In the genomic region with DNA sequence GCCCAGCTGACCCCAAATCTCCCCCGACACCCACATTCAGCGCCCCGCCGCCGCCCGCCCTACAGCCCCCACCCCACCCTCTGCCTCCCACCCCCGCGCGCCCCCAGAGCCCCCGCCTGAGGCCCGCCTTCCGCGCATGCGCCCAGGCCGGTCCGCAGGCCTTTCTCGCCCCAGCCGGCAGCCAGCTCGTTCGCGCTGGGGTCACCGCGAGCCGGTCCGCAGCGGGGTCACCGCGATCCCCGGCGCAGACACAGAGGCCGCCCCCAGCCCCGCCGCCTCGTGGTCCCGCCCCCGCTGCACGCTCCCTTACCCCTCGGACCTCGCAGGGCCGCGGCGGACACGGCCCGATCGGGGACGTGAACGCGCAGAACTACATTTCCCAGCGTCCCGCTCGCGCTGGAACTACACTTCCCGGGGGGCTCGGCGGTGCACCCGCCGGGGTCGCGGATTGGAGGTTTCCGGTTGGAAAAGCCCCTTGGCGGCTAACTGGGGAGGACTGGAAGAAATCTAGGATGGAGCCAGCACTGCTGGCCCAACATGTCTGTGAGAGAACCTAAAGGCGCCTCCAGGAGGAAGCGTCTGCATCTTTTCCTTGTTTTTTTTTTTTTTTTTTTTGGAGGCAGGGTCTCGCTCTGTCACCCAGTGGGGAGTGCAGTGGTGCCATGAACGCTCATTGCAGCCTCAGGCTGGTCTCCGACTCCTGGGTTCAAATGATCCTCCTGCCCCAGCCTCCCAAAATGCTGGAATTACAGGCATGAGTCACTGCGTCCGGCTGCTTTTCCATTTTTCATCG, we compare ENCODE assay signal across 1 cellular context.
A peak's percentile ranks its signal among the peaks of the same experiment; 100 is the strongest.
TF ChIP-seq lines count a peak whose summit lies in the region.

A gene (minus strand): TSS at position 374 of the 793 bp plus-strand sequence. CDS start 10,671 bp downstream, outside the sequence.

TF ChIP-seq in HepG2, 621 proteins besides CTCF, POLR2A, EP300 and RAD21 (continued from another document):
- TF ChIP-seq, protein P1, sequence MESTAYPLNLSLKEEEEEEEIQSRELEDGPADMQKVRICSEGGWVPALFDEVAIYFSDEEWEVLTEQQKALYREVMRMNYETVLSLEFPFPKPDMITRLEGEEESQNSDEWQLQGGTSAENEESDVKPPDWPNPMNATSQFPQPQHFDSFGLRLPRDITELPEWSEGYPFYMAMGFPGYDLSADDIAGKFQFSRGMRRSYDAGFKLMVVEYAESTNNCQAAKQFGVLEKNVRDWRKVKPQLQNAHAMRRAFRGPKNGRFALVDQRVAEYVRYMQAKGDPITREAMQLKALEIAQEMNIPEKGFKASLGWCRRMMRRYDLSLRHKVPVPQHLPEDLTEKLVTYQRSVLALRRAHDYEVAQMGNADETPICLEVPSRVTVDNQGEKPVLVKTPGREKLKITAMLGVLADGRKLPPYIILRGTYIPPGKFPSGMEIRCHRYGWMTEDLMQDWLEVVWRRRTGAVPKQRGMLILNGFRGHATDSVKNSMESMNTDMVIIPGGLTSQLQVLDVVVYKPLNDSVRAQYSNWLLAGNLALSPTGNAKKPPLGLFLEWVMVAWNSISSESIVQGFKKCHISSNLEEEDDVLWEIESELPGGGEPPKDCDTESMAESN (CRISPR knock-in tag; conservative IDR thresholded peaks at IDR 0.05), result 0 out of 2 replicates have a peak, but pooled peaks have one; percentile 59
- TF ChIP-seq MAZ (IDR thresholded peaks at IDR 0.05; ENCODE audit: borderline replicate concordance, low read depth, low read length) (peak; percentile 71; the same call in 1 of the 2 replicates), MAZ (CRISPR knock-in tag; IDR thresholded peaks at IDR 0.05; ENCODE audit: low read depth) (peak; percentile 53; the same call in 1 of the 2 replicates), CREB1 (IDR thresholded peaks at IDR 0.05) (no peak), CREB1 (CRISPR knock-in tag; IDR thresholded peaks at IDR 0.05) (no peak; the same call in 1 of the 2 replicates), ZNF225 (CRISPR knock-in tag; IDR thresholded peaks at IDR 0.05) (0 out of 2 replicates have a peak, but pooled peaks have one; percentile 27), NCOA5 (CRISPR knock-in tag; IDR thresholded peaks at IDR 0.05) (no peak), ZNF543 (CRISPR knock-in tag; IDR thresholded peaks at IDR 0.05) (peak; percentile 90), THYN1 (CRISPR knock-in tag; IDR thresholded peaks at IDR 0.05; ENCODE audit: borderline replicate concordance, low read depth) (no peak), ZNF121 (CRISPR knock-in tag; IDR thresholded peaks at IDR 0.05) (no peak), TARDBP (CRISPR knock-in tag; IDR thresholded peaks at IDR 0.05) (peak; percentile 35; the same call in 1 of the 2 replicates), ZFP1 (CRISPR knock-in tag; IDR thresholded peaks at IDR 0.05) (no peak), HOXD1 (CRISPR knock-in tag; IDR thresholded peaks at IDR 0.05) (0 out of 2 replicates have a peak, but pooled peaks have one; percentile 39), U2AF1 (optimal IDR thresholded peaks at IDR 0.05; ENCODE audit: low read depth, low read length) (no peak), RELA (CRISPR knock-in tag; IDR thresholded peaks at IDR 0.05) (0 out of 2 replicates have a peak, but pooled peaks have one; percentile 34), ZNF180 (CRISPR knock-in tag; IDR thresholded peaks at IDR 0.05; ENCODE audit: borderline replicate concordance, low read depth) (no peak), THAP11 (CRISPR knock-in tag; IDR thresholded peaks at IDR 0.05) (peak; percentile 99), ZNF891 (CRISPR knock-in tag; IDR thresholded peaks at IDR 0.05) (no peak), ZFP90 (CRISPR knock-in tag; IDR thresholded peaks at IDR 0.05; ENCODE audit: borderline replicate concordance) (peak; percentile 62; the same call in 1 of the 2 replicates), ETV5 (CRISPR knock-in tag; IDR thresholded peaks at IDR 0.05; ENCODE audit: borderline replicate concordance) (peak; percentile 65), GABPB1 (CRISPR knock-in tag; IDR thresholded peaks at IDR 0.05) (peak; percentile 96), WIZ (CRISPR knock-in tag; IDR thresholded peaks at IDR 0.05) (0 out of 2 replicates have a peak, but pooled peaks have one; percentile 38), NFE2L1 (CRISPR knock-in tag; IDR thresholded peaks at IDR 0.05; ENCODE audit: borderline replicate concordance) (no peak), ZIK1 (CRISPR knock-in tag; IDR thresholded peaks at IDR 0.05; ENCODE audit: borderline replicate concordance, low read depth) (no peak), TAF1 (CRISPR knock-in tag; IDR thresholded peaks at IDR 0.05) (peak; percentile 57), ZFP82 (CRISPR knock-in tag; IDR thresholded peaks at IDR 0.05; ENCODE audit: borderline replicate concordance) (no peak), HOXA9 (CRISPR knock-in tag; IDR thresholded peaks at IDR 0.05; ENCODE audit: borderline replicate concordance) (peak; percentile 50; the same call in 1 of the 2 replicates)
- TF ChIP-seq, protein P2, sequence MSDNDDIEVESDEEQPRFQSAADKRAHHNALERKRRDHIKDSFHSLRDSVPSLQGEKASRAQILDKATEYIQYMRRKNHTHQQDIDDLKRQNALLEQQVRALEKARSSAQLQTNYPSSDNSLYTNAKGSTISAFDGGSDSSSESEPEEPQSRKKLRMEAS (IDR thresholded peaks at IDR 0.05), result peak; percentile 47
- TF ChIP-seq, protein P3, sequence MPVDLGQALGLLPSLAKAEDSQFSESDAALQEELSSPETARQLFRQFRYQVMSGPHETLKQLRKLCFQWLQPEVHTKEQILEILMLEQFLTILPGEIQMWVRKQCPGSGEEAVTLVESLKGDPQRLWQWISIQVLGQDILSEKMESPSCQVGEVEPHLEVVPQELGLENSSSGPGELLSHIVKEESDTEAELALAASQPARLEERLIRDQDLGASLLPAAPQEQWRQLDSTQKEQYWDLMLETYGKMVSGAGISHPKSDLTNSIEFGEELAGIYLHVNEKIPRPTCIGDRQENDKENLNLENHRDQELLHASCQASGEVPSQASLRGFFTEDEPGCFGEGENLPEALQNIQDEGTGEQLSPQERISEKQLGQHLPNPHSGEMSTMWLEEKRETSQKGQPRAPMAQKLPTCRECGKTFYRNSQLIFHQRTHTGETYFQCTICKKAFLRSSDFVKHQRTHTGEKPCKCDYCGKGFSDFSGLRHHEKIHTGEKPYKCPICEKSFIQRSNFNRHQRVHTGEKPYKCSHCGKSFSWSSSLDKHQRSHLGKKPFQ (CRISPR knock-in tag; IDR thresholded peaks at IDR 0.05; ENCODE audit: insufficient replicate concordance), result no peak
- TF ChIP-seq, protein P4, sequence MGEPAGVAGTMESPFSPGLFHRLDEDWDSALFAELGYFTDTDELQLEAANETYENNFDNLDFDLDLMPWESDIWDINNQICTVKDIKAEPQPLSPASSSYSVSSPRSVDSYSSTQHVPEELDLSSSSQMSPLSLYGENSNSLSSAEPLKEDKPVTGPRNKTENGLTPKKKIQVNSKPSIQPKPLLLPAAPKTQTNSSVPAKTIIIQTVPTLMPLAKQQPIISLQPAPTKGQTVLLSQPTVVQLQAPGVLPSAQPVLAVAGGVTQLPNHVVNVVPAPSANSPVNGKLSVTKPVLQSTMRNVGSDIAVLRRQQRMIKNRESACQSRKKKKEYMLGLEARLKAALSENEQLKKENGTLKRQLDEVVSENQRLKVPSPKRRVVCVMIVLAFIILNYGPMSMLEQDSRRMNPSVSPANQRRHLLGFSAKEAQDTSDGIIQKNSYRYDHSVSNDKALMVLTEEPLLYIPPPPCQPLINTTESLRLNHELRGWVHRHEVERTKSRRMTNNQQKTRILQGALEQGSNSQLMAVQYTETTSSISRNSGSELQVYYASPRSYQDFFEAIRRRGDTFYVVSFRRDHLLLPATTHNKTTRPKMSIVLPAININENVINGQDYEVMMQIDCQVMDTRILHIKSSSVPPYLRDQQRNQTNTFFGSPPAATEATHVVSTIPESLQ (CRISPR knock-in tag; conservative IDR thresholded peaks at IDR 0.05), result no peak
